ENCODE assay signal across 22 cellular contexts in the genomic region with DNA sequence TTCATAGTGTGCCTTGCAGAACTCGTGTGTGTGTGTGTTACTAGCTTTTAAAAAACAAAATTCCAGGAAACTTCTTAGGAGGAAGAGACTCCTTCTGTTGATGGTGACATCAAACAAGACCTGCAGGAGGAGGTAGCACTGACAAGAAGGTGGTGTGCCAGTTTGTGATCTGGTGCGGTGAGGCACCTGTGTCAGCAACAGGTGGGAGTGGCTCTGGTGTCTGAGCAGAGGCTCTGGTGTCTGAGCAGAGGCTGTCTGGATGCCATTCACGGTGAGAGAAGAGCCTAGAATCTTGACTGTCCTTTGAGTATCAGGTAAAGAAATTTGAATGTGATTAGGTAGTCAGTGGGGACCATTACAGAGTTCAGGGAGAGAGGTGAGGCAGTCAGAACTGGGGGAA.
"Had no signal": no experiment of that assay in that cellular context is flagged by ENCODE, and none has a peak within 500 bp of the region (broad histone marks: within the 10 kb centered on the region; RNA-seq: fewer than 3 reads in every experiment).

No MANE protein-coding gene starts in this region.

- H3K27ac Mint-ChIP-seq: effector memory CD8-positive, alpha-beta T cell; immature natural killer cell; nephron progenitor cell; type B pancreatic cell had no signal

- DNase-seq: cortex of kidney; effector memory CD8-positive, alpha-beta T cell; erythroblast; esophagus squamous epithelium; foreskin melanocyte; hypothalamus; immature natural killer cell; islet precursor cell; left colon; left ventricle myocardium inferior; lower lobe of right lung; nephron progenitor cell; nucleus accumbens; stimulated activated CD4-positive, alpha-beta T cell treated with anti-CD3 and anti-CD28 coated beads, Interleukin-15, amount 100 ng/mL, for 24 hours; stimulated activated CD4-positive, alpha-beta T cell treated with anti-CD3 and anti-CD28 coated beads, Interleukin-2, amount 100 ng/mL, for 48 hours; stimulated activated naive CD4-positive, alpha-beta T cell treated with Interleukin-2 at 50 U/mL for 16 hours; stomach; tibial artery had no signal

- H3K4me3 ChIP-seq: esophagus squamous epithelium, left ventricle myocardium inferior, lower lobe of right lung, psoas muscle, skin epidermis, stomach, tibial artery had no signal

- H3K4me1 ChIP-seq: lower lobe of right lung, psoas muscle, tibial artery had no signal

- H3K9me3 Mint-ChIP-seq: effector memory CD8-positive, alpha-beta T cell; immature natural killer cell; naive thymus-derived CD8-positive, alpha-beta T cell; nephron progenitor cell; type B pancreatic cell had no signal

- H3K27ac ChIP-seq: esophagus squamous epithelium, left ventricle myocardium inferior, lower lobe of right lung, psoas muscle, skin epidermis, stomach, tibial artery had no signal

- H3K27me3 ChIP-seq: esophagus squamous epithelium, stomach, tibial artery had no signal

- H3K4me1 Mint-ChIP-seq: immature natural killer cell had no signal

- ATAC-seq: effector memory CD8-positive, alpha-beta T cell; left colon; lower lobe of right lung; naive thymus-derived CD8-positive, alpha-beta T cell had no signal

- H3K9me3 ChIP-seq: esophagus squamous epithelium, lower lobe of right lung, psoas muscle, stomach, tibial artery had no signal

- H3K4me3 Mint-ChIP-seq: effector memory CD8-positive, alpha-beta T cell; immature natural killer cell; naive thymus-derived CD8-positive, alpha-beta T cell; nephron progenitor cell; type B pancreatic cell had no signal

- H3K27me3 Mint-ChIP-seq: effector memory CD8-positive, alpha-beta T cell; naive thymus-derived CD8-positive, alpha-beta T cell had no signal
